8 cellular contexts compared by ENCODE assay signal in genomic region chr9:70412678-70413426, GRCh38. TPM values are rescaled to one million over a fixed set of nuclear protein-coding genes. Genes with fewer than 3 reads are reported as not detected.
A peak's percentile ranks its signal among the peaks of the same experiment; 100 is the strongest.
DNase-seq lines count a peak whose midpoint lies in the region; ATAC-seq and TF ChIP-seq lines count a peak whose summit lies in the region.

No MANE protein-coding gene starts in this region.

- no peak for TF ChIP-seq RAD21 in HCT116 (IDR thresholded peaks at IDR 0.05; ENCODE audit: low read depth)

- RAD21 ChIA-PET in HCT116 (lab: Charles Lee; ENCODE audit: low non-redundant PET in 1 of 2, low total read pairs in 2 of 2, uncharacterized antibody in 2 of 2, unreplicated experiment in 2 of 2), result interaction anchor here in 1 of 2 experiments (0.5 kb wide), 1 partner anchor 190 kb away, joined by 3 read pairs; no protein-coding TSS in a partner anchor

- peak overlapping the region; percentile 96 for H3K4me2 ChIP-seq in HCT116 (ENCODE audit: low read length)
- peak overlapping the region; percentile 83 for H3K4me2 ChIP-seq in OCI-LY7 (ENCODE audit: low read length)

- peak overlapping the region; percentile 68 for H3K9ac ChIP-seq in HCT116 (ENCODE audit: low read length)

- intact Hi-C loops in HCT116 (cut with micrococcal nuclease), result no loop called here
- intact Hi-C loops in OCI-LY7 (cut with micrococcal nuclease; ENCODE audit: unreplicated experiment), result no loop called here
- intact Hi-C loops in tibial artery (cut with DNase I; ENCODE audit: low total_unique reads), result loop anchor here (2.0 to 5.0 kb wide), 3 partner anchors 174 to 1949 kb away; no protein-coding TSS in a partner anchor

- peak overlapping the region; percentile 54; the same call in 1 of the 2 replicates for H3K27ac ChIP-seq in HCT116 (ENCODE audit: low read depth, low read length)
- H3K27ac ChIP-seq in OCI-LY7 (ENCODE audit: low read depth, low read length, poor library complexity, severe bottlenecking), result no peak overlapping the region
- peak overlapping the region; percentile 100 for H3K27ac ChIP-seq in tibial artery

- CTCF ChIA-PET in HCT116 (lab: Charles Lee) (no interaction called here), OCI-LY7 (lab: Charles Lee; ENCODE audit: unreplicated experiment) (no interaction called here)

- H4K20me1 ChIP-seq in HCT116 (ENCODE audit: insufficient read depth), result no peaks in the 10 kb centered on the region
- H4K20me1 ChIP-seq in OCI-LY7 (ENCODE audit: insufficient read depth, low read length), result no peaks in the 10 kb centered on the region

- H3K79me2 ChIP-seq in HCT116 (ENCODE audit: insufficient read depth, low read length) (no peaks in the 10 kb centered on the region), OCI-LY7 (ENCODE audit: insufficient read depth, low read depth, low read length) (no peaks in the 10 kb centered on the region)

- no peak for TF ChIP-seq POLR2A in HCT116 (IDR thresholded peaks at IDR 0.05; ENCODE audit: borderline replicate concordance, extremely low read depth, insufficient read depth, insufficient read length)

- no peaks in the 10 kb centered on the region for H3K9me2 ChIP-seq in HCT116 (ENCODE audit: insufficient read depth)
- H3K9me2 ChIP-seq in OCI-LY7 (ENCODE audit: insufficient read depth, low read length), result no peaks in the 10 kb centered on the region

- H2AFZ ChIP-seq in HCT116 (ENCODE audit: low read depth, low read length, poor library complexity, severe bottlenecking) (peak overlapping the region; percentile 65), OCI-LY7 (ENCODE audit: low read length) (peak overlapping the region; percentile 8; the same call in 1 of the 2 replicates)

- H3K36me3 ChIP-seq in HCT116 (ENCODE audit: control insufficient read depth in 1 of 2, insufficient read depth in 2 of 2, low read length in 2 of 2) (no peaks in the 10 kb centered on the region), OCI-LY7 (ENCODE audit: insufficient read depth, low read length) (no peaks in the 10 kb centered on the region), tibial artery (peaks cover 0 to 14% (median 3%) of the 10 kb centered on the region in 3 donors)

- no peak for TF ChIP-seq CTCF in HCT116 (IDR thresholded peaks at IDR 0.05 in 2 of 3, conservative IDR thresholded peaks at IDR 0.05 in 1 of 3; ENCODE audit: borderline replicate concordance in 1 of 3, insufficient read depth in 1 of 3, low read depth in 2 of 3, low read length in 2 of 3)
- TF ChIP-seq CTCF in OCI-LY7 (conservative IDR thresholded peaks at IDR 0.05; ENCODE audit: low read length), result no peak
- no peak for TF ChIP-seq CTCF in tibial artery (IDR thresholded peaks at IDR 0.05)

- H3K9me3 ChIP-seq in HCT116 (ENCODE audit: control insufficient read depth in 1 of 2, insufficient read depth in 1 of 2, low read depth in 1 of 2, low read length in 2 of 2) (no peaks in the 10 kb centered on the region), OCI-LY7 (ENCODE audit: low read length) (no peaks in the 10 kb centered on the region), tibial artery (no peaks in the 10 kb centered on the region)

- peak overlapping the region; percentile 52 to 68 for H3K4me3 ChIP-seq in HCT116 (replicated peaks in 1 of 2; ENCODE audit: low read depth in 1 of 2, low read length in 2 of 2)
- peak overlapping the region; percentile 44 for H3K4me3 ChIP-seq in OCI-LY7 (ENCODE audit: low read depth, low read length, poor library complexity, severe bottlenecking)
- H3K4me3 ChIP-seq in tibial artery, result peak overlapping the region; percentile 94 to 97

- H3K27me3 ChIP-seq in HCT116 (ENCODE audit: insufficient read depth, low read length) (no peaks in the 10 kb centered on the region), tibial artery (no peaks in the 10 kb centered on the region)

- BruUV-seq in HCT116 (replicated peaks; lab: Mats Ljungman, UMichigan) (no TSS peak), OCI-LY7 (replicated peaks; lab: Mats Ljungman, UMichigan) (no TSS peak)

- ATAC-seq in HCT116 (peak; percentile 16), HG03460 (IDR thresholded peaks at IDR 0.05; ENCODE audit: unreplicated experiment) (no peak)

- DNase-seq in CD1c-positive myeloid dendritic cell (ENCODE audit: extremely low spot score) (peak; percentile 72), HCT116 (ENCODE audit: low read depth, low spot score) (no peak), OCI-LY7 (ENCODE audit: low spot score) (no peak), fibroblast of peridontal ligament (ENCODE audit: extremely low read depth) (peak; percentile 81), myocyte (ENCODE audit: low read depth) (peak; percentile 84), tibial artery (peak; percentile 82 to 92)
- DNase-seq in activated naive CD4-positive, alpha-beta T cell (lab: John Stamatoyannopoulos, UW), result peak; percentile 26 to 37 (median 32)

- peaks cover 24 to 53% of the 10 kb centered on the region in 2 experiments for H3K4me1 ChIP-seq in HCT116 (ENCODE audit: control insufficient read depth in 1 of 2, insufficient read depth in 2 of 2, low read length in 2 of 2)
- H3K4me1 ChIP-seq in OCI-LY7 (ENCODE audit: insufficient read depth, low read length, poor library complexity, severe bottlenecking), result peaks cover 47% of the 10 kb centered on the region
- H3K4me1 ChIP-seq in tibial artery, result peaks cover 0 to 54% (median 33%) of the 10 kb centered on the region in 4 donors

- POLR2A ChIA-PET in HCT116 (lab: Charles Lee), result interaction anchor here (0.6 to 1.5 kb wide), 3 partner anchors 8 to 125 kb away, joined by 3 to 4 read pairs (median 4); no protein-coding TSS in a partner anchor
- POLR2A ChIA-PET in OCI-LY7 (lab: Charles Lee), result no interaction called here

TF ChIP-seq in HCT116, 20 proteins besides CTCF, POLR2A, EP300 and RAD21:
- TF ChIP-seq EZH2phosphoT487 (IDR thresholded peaks at IDR 0.05; ENCODE audit: borderline replicate concordance) (no peak), SRF (IDR thresholded peaks at IDR 0.05; ENCODE audit: low read depth) (no peak), ZFX (IDR thresholded peaks at IDR 0.05) (no peak), ELF1 (IDR thresholded peaks at IDR 0.05; ENCODE audit: borderline replicate concordance, low read depth) (no peak), EZH2 (IDR thresholded peaks at IDR 0.05) (no peak), POLR2AphosphoS5 (IDR thresholded peaks at IDR 0.05; ENCODE audit: low read depth, low read length) (no peak; the same call in none of the 2 replicates), ZNF274 (IDR thresholded peaks at IDR 0.05; ENCODE audit: low read depth, low read length) (no peak), REST (IDR thresholded peaks at IDR 0.05; ENCODE audit: low read depth) (no peak), JUND (IDR thresholded peaks at IDR 0.05) (no peak), SP1 (IDR thresholded peaks at IDR 0.05; ENCODE audit: low read depth) (no peak), CEBPB (IDR thresholded peaks at IDR 0.05; ENCODE audit: low read depth) (no peak), TCF7L2 (IDR thresholded peaks at IDR 0.05; ENCODE audit: borderline replicate concordance, extremely low read depth, insufficient read depth, insufficient read length) (no peak), EGR1 (IDR thresholded peaks at IDR 0.05; ENCODE audit: low read depth) (no peak), CBX3 (IDR thresholded peaks at IDR 0.05; ENCODE audit: low read depth) (no peak)
- TF ChIP-seq, protein P1, sequence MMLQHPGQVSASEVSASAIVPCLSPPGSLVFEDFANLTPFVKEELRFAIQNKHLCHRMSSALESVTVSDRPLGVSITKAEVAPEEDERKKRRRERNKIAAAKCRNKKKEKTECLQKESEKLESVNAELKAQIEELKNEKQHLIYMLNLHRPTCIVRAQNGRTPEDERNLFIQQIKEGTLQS (IDR thresholded peaks at IDR 0.05), result no peak
- TF ChIP-seq, protein P2, sequence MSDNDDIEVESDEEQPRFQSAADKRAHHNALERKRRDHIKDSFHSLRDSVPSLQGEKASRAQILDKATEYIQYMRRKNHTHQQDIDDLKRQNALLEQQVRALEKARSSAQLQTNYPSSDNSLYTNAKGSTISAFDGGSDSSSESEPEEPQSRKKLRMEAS (IDR thresholded peaks at IDR 0.05), result no peak

RNA-seq across cellular contexts. Expression of gene KLF9, which starts 1.6 kb away (rescaled TPM):
- 8.3 TPM for total RNA-seq in HCT116 (2021; ENCODE audit: unreplicated experiment)
- polyA plus RNA-seq in HCT116 (2012), result 3.8 and 4.1 TPM in 2 replicates
- total RNA-seq in OCI-LY7 (2014; rRNA removed; shearing (Covaris generic)), result 1.4 and 2.3 TPM in 2 replicates
- total RNA-seq in OCI-LY7 (2022), result 1.9 and 2.3 TPM in 2 replicates
- total RNA-seq in myocyte, result 29.8 and 30.6 TPM in 2 replicates
- polyA plus RNA-seq in myocyte (2012), result 5.1 TPM

Comparison
In these comparisons a context has a peak if more than half of its experiments do, and no peak if none do; other contexts are left out.
1. DNase-seq: peak in CD1c-positive myeloid dendritic cell (single experiment), activated naive CD4-positive, alpha-beta T cell (4 of 4), fibroblast of peridontal ligament (single experiment), myocyte (single experiment) and tibial artery (2 of 2); none in HCT116 (single experiment) and OCI-LY7 (single experiment).
2. H3K4me3 ChIP-seq: peak in every context shown above with its lines; median percentile 96 in tibial artery; 60 in HCT116; 44 in OCI-LY7.